ENCODE assay signal across 9 cellular contexts in genomic region chr11:83069441-83070043, GRCh38. TPM values are rescaled to one million over a fixed set of nuclear protein-coding genes. Genes with fewer than 3 reads are reported as not detected.
DNase-seq lines count a peak whose midpoint lies in the region; ATAC-seq and TF ChIP-seq lines count a peak whose summit lies in the region.
"Had no signal": no experiment of that assay in that cellular context is flagged by ENCODE, and none has a peak within 500 bp of the region (broad histone marks: within the 10 kb centered on the region; RNA-seq: fewer than 3 reads in every experiment).

No MANE protein-coding gene starts in this region.

- no peak for DNase-seq in activated CD4-positive, alpha-beta T cell treated with anti-CD3 and anti-CD28 coated beads, Interleukin-2, amount 10 ng/mL, durations not matched to agents 24 days and 14 days
- DNase-seq in activated CD4-positive, alpha-beta T cell treated with anti-CD3 and anti-CD28 coated beads for 1 hour, result no peak
- DNase-seq in NCI-H2227 treated with DMSO at 0.1 percent for 48 hours (lab: John Stamatoyannopoulos, UW), result peak; percentile 13
- DNase-seq in endothelial cell (ENCODE audit: low spot score), result no peak
- DNase-seq in spleen, result no peak
- no peak for DNase-seq in chondrocyte (ENCODE audit: low spot score)
- DNase-seq in AG08396 (ENCODE audit: low spot score), result no peak
- DNase-seq: NCI-H1930 had no signal

- peaks cover 23% of the 10 kb centered on the region for H3K36me3 Mint-ChIP-seq in activated CD4-positive, alpha-beta T cell treated with anti-CD3 and anti-CD28 coated beads, Interleukin-2, amount 10 ng/mL, durations not matched to agents 24 days and 14 days (ENCODE audit: low read depth)
- H3K36me3 Mint-ChIP-seq in endothelial cell (ENCODE audit: low read depth, unreplicated experiment), result peaks cover 6% of the 10 kb centered on the region
- H3K36me3 Mint-ChIP-seq in chondrocyte (ENCODE audit: low read depth), result peaks cover 3% of the 10 kb centered on the region

- peaks cover 25 to 93% (median 66%) of the 10 kb centered on the region in 6 donors for H3K4me1 ChIP-seq in spleen

- H3K4me3 Mint-ChIP-seq in activated CD4-positive, alpha-beta T cell treated with anti-CD3 and anti-CD28 coated beads, Interleukin-2, amount 10 ng/mL, durations not matched to agents 24 days and 14 days, result no peak overlapping the region
- peak overlapping the region; percentile 57 for H3K4me3 Mint-ChIP-seq in endothelial cell (ENCODE audit: unreplicated experiment)
- no peak overlapping the region for H3K4me3 Mint-ChIP-seq in chondrocyte (ENCODE audit: unreplicated experiment)

- TF ChIP-seq CTCF in endothelial cell (IDR thresholded peaks at IDR 0.05; ENCODE audit: unreplicated experiment), result no peak
- TF ChIP-seq CTCF in spleen (IDR thresholded peaks at IDR 0.05 in 8 of 11, conservative IDR thresholded peaks at IDR 0.05 in 3 of 11), result no peak
- TF ChIP-seq CTCF in chondrocyte (IDR thresholded peaks at IDR 0.05), result no peak

- H3K27me3 ChIP-seq in spleen (replicated peaks in 1 of 7), result peaks cover 0 to 27% (median 0%) of the 10 kb centered on the region in 7 donors

- peak overlapping the region; percentile 46 for H3K27ac Mint-ChIP-seq in activated CD4-positive, alpha-beta T cell treated with anti-CD3 and anti-CD28 coated beads, Interleukin-2, amount 10 ng/mL, durations not matched to agents 24 days and 14 days
- H3K27ac Mint-ChIP-seq in endothelial cell (ENCODE audit: unreplicated experiment) (no peak overlapping the region), chondrocyte (ENCODE audit: unreplicated experiment) (no peak overlapping the region)

- H3K27me3 Mint-ChIP-seq in activated CD4-positive, alpha-beta T cell treated with anti-CD3 and anti-CD28 coated beads, Interleukin-2, amount 10 ng/mL, durations not matched to agents 24 days and 14 days, result no peaks in the 10 kb centered on the region
- H3K27me3 Mint-ChIP-seq in endothelial cell (ENCODE audit: unreplicated experiment), result peaks cover 3% of the 10 kb centered on the region
- no peaks in the 10 kb centered on the region for H3K27me3 Mint-ChIP-seq in chondrocyte (ENCODE audit: low read depth)

- H3K9me3 ChIP-seq in spleen, result no peaks in the 10 kb centered on the region

- intact Hi-C loops in activated CD4-positive, alpha-beta T cell treated with anti-CD3 and anti-CD28 coated beads, Interleukin-2, amount 10 ng/mL, durations not matched to agents 24 days and 14 days (cut with micrococcal nuclease), result loop anchor here (2.0 kb wide), 2 partner anchors 13 to 143 kb away; no protein-coding TSS in a partner anchor
- intact Hi-C loops in spleen (cut with DNase I; ENCODE audit: low total_unique reads), result loop anchor here (5.0 to 10.0 kb wide), 2 partner anchors 88 to 165 kb away; partner anchors contain the start of genes DDIAS, PCF11 and PRCP

- peaks cover 0 to 13% (median 0%) of the 10 kb centered on the region in 6 donors for H3K36me3 ChIP-seq in spleen

- H3K4me3 ChIP-seq in spleen, result peak overlapping the region in 5 of 8 donors; percentile 57 to 73 (median 70)

- peak overlapping the region in 6 of 8 donors; percentile 23 to 93 (median 93) for H3K27ac ChIP-seq in spleen

- no peak for ATAC-seq in HG03378 (IDR thresholded peaks at IDR 0.05; ENCODE audit: unreplicated experiment)

- H3K9me3 Mint-ChIP-seq in activated CD4-positive, alpha-beta T cell treated with anti-CD3 and anti-CD28 coated beads, Interleukin-2, amount 10 ng/mL, durations not matched to agents 24 days and 14 days, result no peaks in the 10 kb centered on the region
- H3K9me3 Mint-ChIP-seq in endothelial cell (ENCODE audit: unreplicated experiment) (no peaks in the 10 kb centered on the region), chondrocyte (ENCODE audit: low read depth) (no peaks in the 10 kb centered on the region)

- no peak for TF ChIP-seq POLR2A in spleen (IDR thresholded peaks at IDR 0.05)

- peaks cover 30% of the 10 kb centered on the region for H3K4me1 Mint-ChIP-seq in activated CD4-positive, alpha-beta T cell treated with anti-CD3 and anti-CD28 coated beads, Interleukin-2, amount 10 ng/mL, durations not matched to agents 24 days and 14 days
- H3K4me1 Mint-ChIP-seq in endothelial cell (ENCODE audit: unreplicated experiment) (peaks cover 38% of the 10 kb centered on the region), chondrocyte (ENCODE audit: low read depth) (peaks cover 48% of the 10 kb centered on the region)

RNA-seq across cellular contexts. Expression of gene RAB30, which starts 2.2 kb away (rescaled TPM):
- total RNA-seq in activated CD4-positive, alpha-beta T cell treated with anti-CD3 and anti-CD28 coated beads, Interleukin-2, amount 10 ng/mL, durations not matched to agents 24 days and 14 days, result 13.6 and 15.4 TPM in 2 replicates
- total RNA-seq in endothelial cell (ENCODE audit: unreplicated experiment), result 18.6 TPM
- total RNA-seq in spleen, result 10 to 100 TPM; 15.5 to 42.8 (median 36.2) TPM
- polyA plus RNA-seq in spleen, result 1 to 10 TPM; 3.8 to 7.4 (median 4.4) TPM
- total RNA-seq in chondrocyte, result 52.6 to 55.2 TPM (median 54.0 TPM) in 3 replicates
